ENCODE assay signal across 8 cellular contexts in the genomic region with DNA sequence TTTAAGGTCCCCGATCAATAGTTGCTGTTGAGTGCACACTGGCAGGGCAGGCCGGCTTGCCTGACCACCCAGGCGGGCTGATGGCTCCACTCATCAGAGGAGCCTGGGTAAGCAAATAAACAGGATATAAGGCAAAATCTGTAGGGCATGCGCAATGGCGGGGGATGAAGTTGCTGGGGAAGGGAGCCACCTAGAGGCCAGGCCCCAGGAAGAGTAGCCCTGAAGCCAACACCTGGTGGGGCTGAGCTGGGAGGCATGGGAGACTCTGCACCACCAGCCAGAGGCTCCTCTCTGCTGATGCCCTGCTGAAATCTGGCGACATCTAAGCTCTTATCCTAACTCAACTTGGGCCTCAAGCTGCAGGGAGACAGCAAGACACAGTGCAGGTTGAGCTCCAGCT.
DNase-seq lines count a peak whose midpoint lies in the region; ATAC-seq and TF ChIP-seq lines count a peak whose summit lies in the region.

No MANE protein-coding gene starts in this region.

- TF ChIP-seq CTCF in DOHH2 (IDR thresholded peaks at IDR 0.05; ENCODE audit: low read depth, low read length, poor library complexity, severe bottlenecking) = peak; percentile 58
- TF ChIP-seq CTCF in LNCAP (IDR thresholded peaks at IDR 0.05) = peak; percentile 38; the same call in 1 of the 2 replicates
- TF ChIP-seq CTCF in choroid plexus epithelial cell (conservative IDR thresholded peaks at IDR 0.05; ENCODE audit: low read depth, low read length) = peak; percentile 58
- TF ChIP-seq CTCF in transverse colon (IDR thresholded peaks at IDR 0.05) = no peak
- no peak for TF ChIP-seq CTCF in CD4-positive, alpha-beta T cell (IDR thresholded peaks at IDR 0.05)

- no peak for TF ChIP-seq POLR2A in transverse colon (IDR thresholded peaks at IDR 0.05)

- no peak overlapping the region for H3K4me3 Mint-ChIP-seq in CD4-positive, alpha-beta T cell

- H3K4me3 ChIP-seq in DOHH2 (ENCODE audit: low read length) = no peak overlapping the region
- no peak overlapping the region for H3K4me3 ChIP-seq in choroid plexus epithelial cell (ENCODE audit: low read depth, low read length)
- H3K4me3 ChIP-seq in mesendoderm (ENCODE audit: low read length) = no peak overlapping the region
- H3K4me3 ChIP-seq in transverse colon = no peak overlapping the region

- no peaks in the 10 kb centered on the region for H3K79me2 ChIP-seq in DOHH2 (ENCODE audit: control insufficient read depth, low read length)
- no peaks in the 10 kb centered on the region for H3K79me2 ChIP-seq in mesendoderm (ENCODE audit: control insufficient read depth, insufficient read depth, low read length)

- no peaks in the 10 kb centered on the region for H3K36me3 Mint-ChIP-seq in CD4-positive, alpha-beta T cell (ENCODE audit: low read depth)

- DNase-seq in choroid plexus epithelial cell (ENCODE audit: low read depth) (peak; percentile 44), mesendoderm (peak; percentile 94), NCI-H1436 (lab: John Stamatoyannopoulos, UW) (no peak), transverse colon (no peak)
- DNase-seq in effector CD4-positive, alpha-beta T cell = no peak
- no peak for DNase-seq in CD4-positive, alpha-beta T cell

- no peaks in the 10 kb centered on the region for H3K9me2 ChIP-seq in DOHH2 (replicated peaks; ENCODE audit: control insufficient read depth, low read length)

- H3K18ac ChIP-seq in mesendoderm (ENCODE audit: low read length) = no peak overlapping the region

- H4K20me1 ChIP-seq in DOHH2 (ENCODE audit: control insufficient read depth, insufficient read depth, low read depth, low read length) = no peaks in the 10 kb centered on the region

- peaks cover 13% of the 10 kb centered on the region for H3K4me1 Mint-ChIP-seq in CD4-positive, alpha-beta T cell (ENCODE audit: low read depth)

- H3K27ac Mint-ChIP-seq in CD4-positive, alpha-beta T cell = no peak overlapping the region

- in situ Hi-C loops in transverse colon (cut with MboI; ENCODE audit: low pct_ligation_motif_present in 1 of 4, low pct_unique_long_range_greater_than_20kb in 1 of 4, low sequenced_read_pairs in 3 of 4) = loop anchor here in 1 of 4 donors (25.0 kb wide), 2 partner anchors 666 to 1341 kb away; no protein-coding TSS in a partner anchor

- H3K27ac ChIP-seq in DOHH2 (ENCODE audit: low read depth, low read length) (no peak overlapping the region), mesendoderm (ENCODE audit: low read depth, low read length) (no peak overlapping the region), transverse colon (no peak overlapping the region)
- H3K27ac ChIP-seq in CD4-positive, alpha-beta T cell (ENCODE audit: low read depth, low read length) = no peak overlapping the region

- H3K23ac ChIP-seq in mesendoderm (ENCODE audit: low read length) = no peak overlapping the region

- ATAC-seq in CD4-positive, alpha-beta T cell (ENCODE audit: poor library complexity) = no peak

- H3K56ac ChIP-seq in mesendoderm (ENCODE audit: low read length) = peak overlapping the region; percentile 80

- POLR2A ChIA-PET in CD4-positive, alpha-beta T cell (lab: Charles Lee) = no interaction called here

- peaks cover 53% of the 10 kb centered on the region for H3K27me3 Mint-ChIP-seq in CD4-positive, alpha-beta T cell

- no peak overlapping the region for H4K8ac ChIP-seq in mesendoderm (ENCODE audit: low read depth, low read length)

- H2BK15ac ChIP-seq in mesendoderm (replicated peaks; ENCODE audit: low read depth) = no peak overlapping the region

- H4K5ac ChIP-seq in mesendoderm (ENCODE audit: low read length) = no peak overlapping the region

- H3K27me3 ChIP-seq in DOHH2 (ENCODE audit: control insufficient read depth, low read length) (no peaks in the 10 kb centered on the region), mesendoderm (ENCODE audit: insufficient read depth, low read length, poor library complexity) (no peaks in the 10 kb centered on the region), transverse colon (peaks cover 18% of the 10 kb centered on the region)
- peaks cover 14% of the 10 kb centered on the region for H3K27me3 ChIP-seq in CD4-positive, alpha-beta T cell (ENCODE audit: control insufficient read depth, insufficient read depth, low read length)

- WGBS in mesendoderm (ENCODE audit: extremely low coverage, insufficient coverage, low lambda C conversion rate) = no CpG with 5 or more reads among the region's 6 CpGs
- WGBS in transverse colon (ENCODE audit: low coverage in 1 of 2), 2 donors = 71 to 80% methylated on average over 1 to 6 of the region's 6 CpGs

- no peaks in the 10 kb centered on the region for H3K9me3 ChIP-seq in DOHH2 (ENCODE audit: control insufficient read depth, insufficient read depth, low read length)
- no peaks in the 10 kb centered on the region for H3K9me3 ChIP-seq in transverse colon
- no peaks in the 10 kb centered on the region for H3K9me3 ChIP-seq in CD4-positive, alpha-beta T cell (ENCODE audit: control insufficient read depth, low read length)

- intact Hi-C loops in transverse colon (cut with DNase I; ENCODE audit: low total_unique reads) = no loop called here
- intact Hi-C loops in CD4-positive, alpha-beta T cell (cut with DNase I, micrococcal nuclease) = no loop called here

- H3K9me3 Mint-ChIP-seq in CD4-positive, alpha-beta T cell = no peaks in the 10 kb centered on the region

- H3K36me3 ChIP-seq in DOHH2 (ENCODE audit: control insufficient read depth, low read length) (no peaks in the 10 kb centered on the region), mesendoderm (ENCODE audit: control insufficient read depth, insufficient read depth, low read length) (no peaks in the 10 kb centered on the region), transverse colon (no peaks in the 10 kb centered on the region)

- TF ChIP-seq EP300 in transverse colon (IDR thresholded peaks at IDR 0.05; ENCODE audit: low read depth) = no peak

- CTCF ChIA-PET in CD4-positive, alpha-beta T cell (lab: Charles Lee) = no interaction called here

- peak overlapping the region; percentile 77 for H2BK5ac ChIP-seq in mesendoderm (ENCODE audit: low read length)

- H3K9ac ChIP-seq in mesendoderm (ENCODE audit: low read length) = peak overlapping the region; percentile 33

- H3K4ac ChIP-seq in mesendoderm (ENCODE audit: low read depth, low read length) = no peak overlapping the region

- no peak overlapping the region for H3K4me2 ChIP-seq in DOHH2 (ENCODE audit: low read length)
- no peak overlapping the region for H3K4me2 ChIP-seq in mesendoderm (ENCODE audit: low read length)

- no peak overlapping the region for H2BK120ac ChIP-seq in mesendoderm (ENCODE audit: low read depth, low read length)

- no peak overlapping the region for H2AK5ac ChIP-seq in mesendoderm (ENCODE audit: low read length)

- H3F3A ChIP-seq in DOHH2 (ENCODE audit: control insufficient read depth, insufficient read depth) = no peaks in the 10 kb centered on the region

- no peaks in the 10 kb centered on the region for H3K79me1 ChIP-seq in mesendoderm (ENCODE audit: low read length)

- H3K4me1 ChIP-seq in DOHH2 (ENCODE audit: control insufficient read depth, low read length) = no peaks in the 10 kb centered on the region
- peaks cover 8% of the 10 kb centered on the region for H3K4me1 ChIP-seq in mesendoderm (ENCODE audit: control insufficient read depth, low read depth, low read length)
- peaks cover 0 to 8% (median 0%) of the 10 kb centered on the region in 4 donors for H3K4me1 ChIP-seq in transverse colon

Comparison
In these comparisons a context has a peak if more than half of its experiments do, and no peak if none do; other contexts are left out.
1. CTCF ChIP-seq: peak in DOHH2 (single experiment), LNCAP (single experiment) and choroid plexus epithelial cell (single experiment); none in transverse colon (0 of 5) and CD4-positive, alpha-beta T cell (single experiment).
2. DNase-seq: peak in choroid plexus epithelial cell (single experiment) and mesendoderm (single experiment); none in effector CD4-positive, alpha-beta T cell (single experiment), NCI-H1436 (single experiment), transverse colon (single experiment) and CD4-positive, alpha-beta T cell (0 of 10).